ENCODE assay signal across 8 cellular contexts in the genomic region with DNA sequence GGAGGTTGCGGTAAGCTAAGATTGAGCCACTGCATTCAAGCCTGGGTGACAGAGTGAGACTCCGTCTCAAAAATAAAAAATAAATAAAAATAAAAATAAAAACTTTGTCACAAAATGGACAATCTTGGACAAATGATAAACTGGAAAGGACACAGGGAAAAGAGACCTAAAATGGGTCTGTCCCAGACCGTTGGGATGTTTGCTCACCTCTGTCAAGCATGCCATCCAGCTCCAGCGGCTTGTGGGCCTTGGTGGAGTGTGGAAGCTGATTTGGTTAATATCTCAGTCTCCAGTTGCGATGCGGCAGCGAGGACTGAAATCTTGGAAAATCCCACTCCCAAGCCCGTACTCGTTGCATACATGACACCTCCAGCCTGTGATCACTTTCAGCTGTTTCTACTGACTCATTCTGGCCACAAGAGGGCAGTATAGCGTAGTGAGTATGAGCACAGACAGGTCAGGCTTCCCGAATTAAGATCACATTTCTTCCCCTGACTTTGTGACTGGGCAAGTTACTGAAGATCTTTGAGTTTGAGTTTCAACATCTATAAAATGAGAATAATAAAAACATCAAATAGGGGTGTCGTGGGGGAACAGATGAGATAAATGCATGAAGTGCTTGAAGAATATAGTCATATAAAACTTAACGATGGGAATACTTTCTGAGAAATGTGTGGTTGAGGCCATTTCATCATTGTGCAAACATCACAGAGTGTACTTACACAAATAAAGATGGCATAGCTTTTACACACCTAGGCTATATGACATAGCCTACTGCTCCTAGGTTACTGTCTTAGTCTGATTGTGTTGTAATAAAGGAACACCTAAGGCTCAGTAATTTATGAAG. TPM values are rescaled to one million over a fixed set of nuclear protein-coding genes. Genes with fewer than 3 reads are reported as not detected.
DNase-seq lines count a peak whose midpoint lies in the region; ATAC-seq and TF ChIP-seq lines count a peak whose summit lies in the region.

No MANE protein-coding gene starts in this region.

- ATAC-seq in HG02610 (IDR thresholded peaks at IDR 0.05; ENCODE audit: unreplicated experiment) (peak; percentile 83), left ventricle myocardium superior (peak; percentile 93), GM19328 (IDR thresholded peaks at IDR 0.05; ENCODE audit: unreplicated experiment) (no peak)

- intact Hi-C loops in left ventricle myocardium superior (cut with micrococcal nuclease), result loop anchor here (2.0 kb wide), 1 partner anchor 51 kb away; no protein-coding TSS in a partner anchor

- DNase-seq in NCI-H1105 treated with DMSO at 0.1 percent for 48 hours (lab: John Stamatoyannopoulos, UW) (peak; percentile 60), T-helper 1 cell (peak in 4 of 5 donors; percentile 20 to 55 (median 48)), amygdala (lab: John Stamatoyannopoulos, UW) (peak in 51 of 56 donors; percentile 8 to 93 (median 51)), left ventricle myocardium superior (no peak), retina (peak; percentile 70)

- peak; percentile 79 for TF ChIP-seq CTCF in GM12874 (IDR thresholded peaks at IDR 0.05; ENCODE audit: insufficient read depth, low read depth, low read length)

RNA-seq across cellular contexts. Expression of gene MOBP, which starts 19.6 kb away (rescaled TPM):
- not detected for total RNA-seq in left ventricle myocardium superior

RNA-seq across cellular contexts. Expression of gene RPSA, which starts 41.3 kb away (rescaled TPM):
- total RNA-seq in left ventricle myocardium superior, result 372 TPM
